12 cellular contexts compared by ENCODE assay signal in the genomic region with DNA sequence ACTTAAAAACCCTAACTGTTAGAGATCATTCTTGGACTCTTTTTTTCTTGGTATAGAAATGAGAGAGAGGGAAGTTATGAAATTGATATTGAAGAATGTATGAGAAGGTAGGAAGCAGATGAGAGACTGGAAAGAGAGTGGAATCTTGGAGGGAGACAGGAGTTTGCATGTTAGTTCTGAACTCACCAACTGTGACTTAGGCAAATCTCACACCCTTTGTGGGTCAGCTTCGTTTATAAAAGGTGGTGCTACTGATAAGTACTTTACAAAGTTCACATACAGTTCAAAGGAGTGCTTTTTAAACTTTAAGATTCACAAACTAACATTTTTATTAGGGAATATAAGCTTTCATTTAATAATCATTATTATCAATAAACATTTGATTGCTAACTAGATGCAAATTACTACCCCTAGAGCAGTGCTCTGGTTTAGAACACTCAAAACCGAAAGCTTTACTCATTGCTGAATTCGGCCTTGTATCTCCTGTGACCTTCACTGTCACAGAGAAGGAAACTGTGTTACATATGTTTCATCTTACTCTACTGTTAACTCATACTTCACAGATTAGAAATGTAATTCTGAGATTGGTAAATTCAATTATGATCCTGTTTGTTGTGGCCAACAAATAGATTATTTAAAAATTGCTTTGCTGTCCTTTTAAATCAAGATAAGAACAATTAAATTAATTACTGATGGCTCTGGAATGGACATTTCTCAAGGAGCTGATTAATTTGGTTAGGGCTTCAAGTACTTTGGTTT.
DNase-seq lines count a peak whose midpoint lies in the region; ATAC-seq and TF ChIP-seq lines count a peak whose summit lies in the region.
"Had no signal": no experiment of that assay in that cellular context is flagged by ENCODE, and none has a peak within 500 bp of the region (broad histone marks: within the 10 kb centered on the region; RNA-seq: fewer than 3 reads in every experiment).

No MANE protein-coding gene starts in this region.

- no peak for TF ChIP-seq POLR2A in vagina (IDR thresholded peaks at IDR 0.05)

- no peaks in the 10 kb centered on the region for H3K4me1 Mint-ChIP-seq in stimulated activated naive B cell treated with anti-CD40 and anti-IgM and Interleukin-4, amounts not matched to agents 10 μg/mL and 1 μg/mL and 100 μg/mL, for 72 hours

- no peak overlapping the region for H3K27ac Mint-ChIP-seq in stimulated activated naive B cell treated with anti-CD40 and anti-IgM and Interleukin-4, amounts not matched to agents 10 μg/mL and 1 μg/mL and 100 μg/mL, for 72 hours

- no peaks in the 10 kb centered on the region for H3K4me1 ChIP-seq in vagina

- peaks cover 18 to 32% of the 10 kb centered on the region in 2 donors for H3K27me3 Mint-ChIP-seq in stimulated activated naive B cell treated with anti-CD40 and anti-IgM and Interleukin-4, amounts not matched to agents 10 μg/mL and 1 μg/mL and 100 μg/mL, for 72 hours

- no peaks in the 10 kb centered on the region for H3K9me3 ChIP-seq in vagina

- no peaks in the 10 kb centered on the region for H3K27me3 ChIP-seq in vagina

- no peak overlapping the region for H3K4me3 ChIP-seq in vagina
- H3K4me3 ChIP-seq: skin epidermis had no signal

- ATAC-seq in GM18508 (IDR thresholded peaks at IDR 0.05; ENCODE audit: insufficient read depth, unreplicated experiment) (peak; percentile 95), HG02981 (IDR thresholded peaks at IDR 0.05; ENCODE audit: unreplicated experiment) (peak; percentile 91)
- ATAC-seq in stimulated activated naive B cell treated with anti-CD40 and anti-IgM and Interleukin-4, amounts not matched to agents 10 μg/mL and 1 μg/mL and 100 μg/mL, for 72 hours (replicated peaks), result no peak

- TF ChIP-seq CTCF in GM20000 (IDR thresholded peaks at IDR 0.05; ENCODE audit: extremely low read depth, missing control alignments) (no peak), vagina (IDR thresholded peaks at IDR 0.05) (no peak)

- no peaks in the 10 kb centered on the region for H3K36me3 ChIP-seq in vagina

- no peak overlapping the region for H3K4me3 Mint-ChIP-seq in stimulated activated naive B cell treated with anti-CD40 and anti-IgM and Interleukin-4, amounts not matched to agents 10 μg/mL and 1 μg/mL and 100 μg/mL, for 72 hours

- no peak overlapping the region for H3K27ac ChIP-seq in vagina
- H3K27ac ChIP-seq: C4-2B, skin epidermis had no signal

- no peaks in the 10 kb centered on the region for H3K36me3 Mint-ChIP-seq in stimulated activated naive B cell treated with anti-CD40 and anti-IgM and Interleukin-4, amounts not matched to agents 10 μg/mL and 1 μg/mL and 100 μg/mL, for 72 hours

- no peaks in the 10 kb centered on the region for H3K9me3 Mint-ChIP-seq in stimulated activated naive B cell treated with anti-CD40 and anti-IgM and Interleukin-4, amounts not matched to agents 10 μg/mL and 1 μg/mL and 100 μg/mL, for 72 hours

- DNase-seq in GM20000 (ENCODE audit: low spot score) (peak; percentile 52), NCI-H69 (lab: John Stamatoyannopoulos, UW) (peak; percentile 26), MV-4-11 (lab: John Stamatoyannopoulos, UW) (no peak), middle frontal gyrus (ENCODE audit: extremely low spot score, low spot score) (no peak), vagina (ENCODE audit: extremely low spot score in 2 of 2) (no peak)
- DNase-seq in stimulated activated naive B cell treated with anti-CD40 and anti-IgM and Interleukin-4, amounts not matched to agents 10 μg/mL and 1 μg/mL and 100 μg/mL, for 72 hours, result no peak
- DNase-seq: activated CD8-positive, alpha-beta memory T cell treated with anti-CD3 and anti-CD28 coated beads for 24 hours; stimulated activated naive CD4-positive, alpha-beta T cell treated with Interleukin-2 at 50 U/mL for 16 hours had no signal

- intact Hi-C loops in vagina (cut with DNase I), result no loop called here

Comparison
In these comparisons a context has a peak if more than half of its experiments do, and no peak if none do; other contexts are left out.
1. ATAC-seq: peak in GM18508 (single experiment) and HG02981 (single experiment); none in stimulated activated naive B cell treated with anti-CD40 and anti-IgM and Interleukin-4, amounts not matched to agents 10 μg/mL and 1 μg/mL and 100 μg/mL, for 72 hours (0 of 2).
2. DNase-seq: peak in GM20000 (single experiment) and NCI-H69 (single experiment); none in stimulated activated naive B cell treated with anti-CD40 and anti-IgM and Interleukin-4, amounts not matched to agents 10 μg/mL and 1 μg/mL and 100 μg/mL, for 72 hours (single experiment), MV-4-11 (single experiment), middle frontal gyrus (single experiment) and vagina (0 of 2).